Comparison of ENCODE assay signal across 23 cellular contexts in the genomic region with DNA sequence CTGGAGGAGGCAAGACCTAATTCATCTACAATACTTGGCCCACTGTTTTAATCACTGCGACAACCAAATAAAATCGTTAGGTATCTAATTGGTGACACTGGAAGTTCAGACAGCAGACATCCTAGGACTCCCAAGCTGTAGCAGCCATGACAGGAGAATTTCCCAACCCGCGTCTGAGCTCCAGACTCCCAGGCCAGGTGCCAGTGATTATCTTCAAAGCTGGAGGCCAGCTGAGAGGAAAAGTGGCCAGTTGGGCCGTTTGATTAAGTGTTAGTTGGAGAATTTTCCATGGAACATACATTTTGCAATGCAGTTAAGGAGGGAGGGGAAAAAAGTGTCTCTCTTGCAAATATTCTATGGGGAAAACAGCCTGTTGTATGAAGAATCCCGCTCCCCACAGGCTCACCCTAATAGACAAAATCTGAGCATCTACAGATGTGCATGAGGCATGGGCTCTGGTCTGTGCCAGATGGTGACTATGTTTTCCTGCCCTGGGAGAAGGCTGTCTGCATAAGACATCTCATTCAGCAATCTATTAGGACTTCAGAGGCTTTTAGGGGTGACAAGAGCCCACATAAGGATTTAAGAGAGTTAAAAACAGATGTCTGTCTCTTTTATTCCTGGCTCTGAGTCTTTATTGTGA.
DNase-seq lines count a peak whose midpoint lies in the region; ATAC-seq and TF ChIP-seq lines count a peak whose summit lies in the region.
"Had no signal": no experiment of that assay in that cellular context is flagged by ENCODE, and none has a peak within 500 bp of the region (broad histone marks: within the 10 kb centered on the region; RNA-seq: fewer than 3 reads in every experiment).

No MANE protein-coding gene starts in this region.

- H3K27ac Mint-ChIP-seq in nephron (peak overlapping the region in 2 of 3 experiments; percentile 30 to 62), GM23338 (no peak overlapping the region)
- H3K27ac Mint-ChIP-seq: CD8-positive, alpha-beta memory T cell had no signal

- H3K4me1 ChIP-seq in BE2C (no peaks in the 10 kb centered on the region), GM23338 (ENCODE audit: insufficient read depth) (no peaks in the 10 kb centered on the region)

- no peak overlapping the region for H3K4me2 ChIP-seq in GM23338

- ATAC-seq in GM21528 (IDR thresholded peaks at IDR 0.05; ENCODE audit: low FRiP score, unreplicated experiment), result no peak
- no peak for ATAC-seq in GM23338

- H3K36me3 ChIP-seq in BE2C (no peaks in the 10 kb centered on the region), GM23338 (ENCODE audit: insufficient read depth) (no peaks in the 10 kb centered on the region)

- H3F3A ChIP-seq in GM23338 (replicated peaks; ENCODE audit: low read depth), result no peaks in the 10 kb centered on the region

- H3K4me3 ChIP-seq in BE2C (ENCODE audit: low read depth, low read length) (no peak overlapping the region), HFF-Myc (replicated peaks; ENCODE audit: low read depth, low read length) (no peak overlapping the region), fibroblast of the aortic adventitia (ENCODE audit: low read depth, low read length) (no peak overlapping the region), GM23338 (no peak overlapping the region)
- H3K4me3 ChIP-seq: SK-N-MC had no signal

- H3K27me3 ChIP-seq in BE2C (no peaks in the 10 kb centered on the region), GM23338 (ENCODE audit: insufficient read depth) (no peaks in the 10 kb centered on the region)

- no peaks in the 10 kb centered on the region for H4K20me1 ChIP-seq in GM23338 (replicated peaks; ENCODE audit: insufficient read depth)

- no peaks in the 10 kb centered on the region for H3K36me3 Mint-ChIP-seq in nephron (ENCODE audit: low read depth)
- no peaks in the 10 kb centered on the region for H3K36me3 Mint-ChIP-seq in GM23338 (ENCODE audit: low read depth)
- H3K36me3 Mint-ChIP-seq: CD8-positive, alpha-beta memory T cell had no signal

- no peak overlapping the region for H2AFZ ChIP-seq in GM23338

- CTCF ChIA-PET in HEK293T (lab: Yijun Ruan, JAX), result no interaction called here

- no peaks in the 10 kb centered on the region for H3K9me2 ChIP-seq in GM23338 (ENCODE audit: insufficient read depth)

- TF ChIP-seq CTCF in BE2C (IDR thresholded peaks at IDR 0.05; ENCODE audit: low read depth, low read length), result no peak
- no peak for TF ChIP-seq CTCF in HFF-Myc (IDR thresholded peaks at IDR 0.05; ENCODE audit: low read depth, low read length, missing control alignments)
- no peak for TF ChIP-seq CTCF in fibroblast of the aortic adventitia (IDR thresholded peaks at IDR 0.05; ENCODE audit: insufficient read depth, low read length)
- TF ChIP-seq CTCF in nephron (IDR thresholded peaks at IDR 0.05; ENCODE audit: unreplicated experiment in 3 of 3), result no peak
- TF ChIP-seq CTCF in GM23338 (conservative IDR thresholded peaks at IDR 0.05; ENCODE audit: low read depth in 2 of 2), result no peak

- POLR2A ChIA-PET in HEK293T (lab: Yijun Ruan, JAX), result no interaction called here

- H3K9me3 Mint-ChIP-seq in nephron (no peaks in the 10 kb centered on the region), GM23338 (no peaks in the 10 kb centered on the region)
- H3K9me3 Mint-ChIP-seq: CD8-positive, alpha-beta memory T cell had no signal

- DNase-seq in BE2C, result peak; percentile 19
- DNase-seq in HFF-Myc (ENCODE audit: extremely low read depth, low read depth), result peak; percentile 32
- peak; percentile 53 for DNase-seq in fibroblast of the aortic adventitia (ENCODE audit: low read depth)
- no peak for DNase-seq in HEK293T (ENCODE audit: extremely low spot score)
- DNase-seq in GM23338 (ENCODE audit: low spot score), result no peak
- DNase-seq: AML-193; Calu3; CD8-positive, alpha-beta memory T cell; DMS53; GDM1; KG1; NCI-H1092; NCI-H1436 treated with DMSO at 0.1 percent for 48 hours; NCI-H1930; NCI-H226; NCI-H526 treated with DMSO at 0.1 percent for 48 hours; OCI-M1; SHP77; SW 1271 had no signal

- no peaks in the 10 kb centered on the region for H3K9me3 ChIP-seq in BE2C

- no peak overlapping the region for H3K27ac ChIP-seq in GM23338 (ENCODE audit: low read depth)
- H3K27ac ChIP-seq: C4-2B, SK-N-MC had no signal

- H3K27me3 Mint-ChIP-seq in nephron (ENCODE audit: low read depth) (peaks cover 14% of the 10 kb centered on the region), GM23338 (ENCODE audit: insufficient read depth, low read depth, poor library complexity) (peaks cover 3% of the 10 kb centered on the region)

- H3K4me1 Mint-ChIP-seq in nephron (peaks cover 12% of the 10 kb centered on the region), GM23338 (peaks cover 4% of the 10 kb centered on the region; the same call in 1 of the 3 replicates)

- H3K79me2 ChIP-seq in GM23338 (replicated peaks; ENCODE audit: insufficient read depth), result no peaks in the 10 kb centered on the region

- no peak overlapping the region for H3K4me3 Mint-ChIP-seq in nephron
- H3K4me3 Mint-ChIP-seq in GM23338, result no peak overlapping the region
- H3K4me3 Mint-ChIP-seq: CD8-positive, alpha-beta memory T cell had no signal

TF ChIP-seq in HEK293T, 16 proteins besides CTCF, POLR2A, EP300 and RAD21:
- TF ChIP-seq CTBP1 (IDR thresholded peaks at IDR 0.05; ENCODE audit: borderline replicate concordance) (no peak), TARDBP (IDR thresholded peaks at IDR 0.05) (no peak), ELF4 (IDR thresholded peaks at IDR 0.05) (no peak), BHLHE40 (IDR thresholded peaks at IDR 0.05; ENCODE audit: borderline replicate concordance) (no peak), ARNT (IDR thresholded peaks at IDR 0.05) (no peak), FOXA1 (IDR thresholded peaks at IDR 0.05) (no peak), SP1 (IDR thresholded peaks at IDR 0.05) (no peak), NFRKB (IDR thresholded peaks at IDR 0.05) (no peak), HDGF (IDR thresholded peaks at IDR 0.05; ENCODE audit: borderline replicate concordance) (no peak), ZNF384 (IDR thresholded peaks at IDR 0.05) (no peak), FOXK2 (IDR thresholded peaks at IDR 0.05) (no peak), LEF1 (IDR thresholded peaks at IDR 0.05; ENCODE audit: borderline replicate concordance) (no peak), FOXM1 (IDR thresholded peaks at IDR 0.05; ENCODE audit: borderline replicate concordance) (no peak), SUZ12 (IDR thresholded peaks at IDR 0.05) (no peak), L3MBTL2 (conservative IDR thresholded peaks at IDR 0.05) (no peak)
- TF ChIP-seq, protein P1, sequence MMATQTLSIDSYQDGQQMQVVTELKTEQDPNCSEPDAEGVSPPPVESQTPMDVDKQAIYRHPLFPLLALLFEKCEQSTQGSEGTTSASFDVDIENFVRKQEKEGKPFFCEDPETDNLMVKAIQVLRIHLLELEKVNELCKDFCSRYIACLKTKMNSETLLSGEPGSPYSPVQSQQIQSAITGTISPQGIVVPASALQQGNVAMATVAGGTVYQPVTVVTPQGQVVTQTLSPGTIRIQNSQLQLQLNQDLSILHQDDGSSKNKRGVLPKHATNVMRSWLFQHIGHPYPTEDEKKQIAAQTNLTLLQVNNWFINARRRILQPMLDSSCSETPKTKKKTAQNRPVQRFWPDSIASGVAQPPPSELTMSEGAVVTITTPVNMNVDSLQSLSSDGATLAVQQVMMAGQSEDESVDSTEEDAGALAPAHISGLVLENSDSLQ (IDR thresholded peaks at IDR 0.05), result no peak

TF ChIP-seq in GM23338, 12 proteins besides CTCF, POLR2A, EP300 and RAD21 (continues in another document):
- no peak for TF ChIP-seq JUNB (IDR thresholded peaks at IDR 0.05; ENCODE audit: unreplicated experiment)

Comparison
In these comparisons a context has a peak if more than half of its experiments do, and no peak if none do; other contexts are left out.
1. DNase-seq: peak in BE2C (single experiment), HFF-Myc (single experiment) and fibroblast of the aortic adventitia (single experiment); none in HEK293T (single experiment) and GM23338 (single experiment).